In genomic region chrX:107731831-107732502, GRCh38 we compare ENCODE assay signal across 8 cellular contexts. TPM values are rescaled to one million over a fixed set of nuclear protein-coding genes. Genes with fewer than 3 reads are reported as not detected.
DNase-seq lines count a peak whose midpoint lies in the region; ATAC-seq and TF ChIP-seq lines count a peak whose summit lies in the region.

No MANE protein-coding gene starts in this region.

- peaks cover 8% of the 10 kb centered on the region for H3K4me1 ChIP-seq in Karpas-422 (ENCODE audit: low read length)

- no peaks in the 10 kb centered on the region for H3K9me2 ChIP-seq in Karpas-422 (replicated peaks; ENCODE audit: insufficient read depth, low read length)

- intact Hi-C loops in dorsolateral prefrontal cortex (cut with DNase I), result no loop called here

- H2AFZ ChIP-seq in Karpas-422 (ENCODE audit: low read length), result no peak overlapping the region

- TF ChIP-seq CTCF in dorsolateral prefrontal cortex (IDR thresholded peaks at IDR 0.05 in 54 of 56, conservative IDR thresholded peaks at IDR 0.05 in 2 of 56; ENCODE audit: low read depth in 1 of 56, partially characterized antibody in 56 of 56) (no peak), GM10266 (IDR thresholded peaks at IDR 0.05; ENCODE audit: control insufficient read depth, insufficient read depth, low read depth, missing control alignments) (no peak)

- H4K20me1 ChIP-seq in Karpas-422 (ENCODE audit: insufficient read depth, low read depth, low read length), result no peaks in the 10 kb centered on the region

- H3K4me3 ChIP-seq in dorsolateral prefrontal cortex (no peak overlapping the region), Karpas-422 (ENCODE audit: low read length) (no peak overlapping the region)

- H3K9me3 ChIP-seq in Karpas-422 (ENCODE audit: low read length), result no peaks in the 10 kb centered on the region

- no peak overlapping the region for H3K4me2 ChIP-seq in Karpas-422 (ENCODE audit: low read depth, low read length, poor library complexity, severe bottlenecking)

- H3K27me3 ChIP-seq in dorsolateral prefrontal cortex (peaks cover 0 to 82% (median 9%) of the 10 kb centered on the region in 45 donors), Karpas-422 (ENCODE audit: low read length) (no peaks in the 10 kb centered on the region; the same call in 1 of the 2 replicates)

- H3K9ac ChIP-seq in Karpas-422 (ENCODE audit: low read length), result no peak overlapping the region

- no peaks in the 10 kb centered on the region for H3K36me3 ChIP-seq in Karpas-422 (ENCODE audit: insufficient read depth, low read length)

- ATAC-seq in GM18861 (IDR thresholded peaks at IDR 0.05; ENCODE audit: unreplicated experiment) (no peak), HG03565 (IDR thresholded peaks at IDR 0.05; ENCODE audit: unreplicated experiment) (no peak)

- peak overlapping the region in 48 of 59 donors; percentile 7 to 84 (median 55) for H3K27ac ChIP-seq in dorsolateral prefrontal cortex
- H3K27ac ChIP-seq in Karpas-422 (ENCODE audit: low read length), result no peak overlapping the region

- peak; percentile 52 for DNase-seq in DMS153 (lab: John Stamatoyannopoulos, UW)
- DNase-seq in NCI-H2196 (lab: John Stamatoyannopoulos, UW; ENCODE audit: unreplicated experiment), result peak; percentile 82
- DNase-seq in dorsolateral prefrontal cortex, result peak in 7 of 10 donors; percentile 37 to 64 (median 52)
- peak; percentile 92 for DNase-seq in mesenteric fat pad (ENCODE audit: low spot score)
- DNase-seq in GM10266 (ENCODE audit: extremely low spot score), result no peak
- DNase-seq in Karpas-422, result no peak

- no peaks in the 10 kb centered on the region for H3K79me2 ChIP-seq in Karpas-422 (ENCODE audit: low read length)

RNA-seq across cellular contexts. Expression of gene TSC22D3, which starts 43.6 kb away (rescaled TPM):
- total RNA-seq in dorsolateral prefrontal cortex (100 to 1,000 TPM in 104 of 120 experiments, 10 to 100 TPM in 16; 72.2 to 218 (median 129) TPM), mesenteric fat pad (289 TPM)
- 266 and 270 TPM in 2 replicates for total RNA-seq in Karpas-422 (2014; rRNA removed; shearing (Covaris generic); ENCODE audit: low replicate concordance)

RNA-seq across cellular contexts. Expression of gene NCBP2L, which starts 45.6 kb away (rescaled TPM):
- 1 to 10 TPM in 1 of 120 experiments, under 1 TPM in 27, not detected in 92; 0.25 to 1.3 (median 0.47) TPM for total RNA-seq in dorsolateral prefrontal cortex
- total RNA-seq in mesenteric fat pad, result not detected
- not detected in 2 replicates for total RNA-seq in Karpas-422 (2014; rRNA removed; shearing (Covaris generic); ENCODE audit: low replicate concordance)

Comparison
In these comparisons a context has a peak if more than half of its experiments do, and no peak if none do; other contexts are left out.
1. DNase-seq: peak in DMS153 (single experiment), NCI-H2196 (single experiment), dorsolateral prefrontal cortex (7 of 10) and mesenteric fat pad (single experiment); none in GM10266 (single experiment) and Karpas-422 (single experiment).